In the genomic region with DNA sequence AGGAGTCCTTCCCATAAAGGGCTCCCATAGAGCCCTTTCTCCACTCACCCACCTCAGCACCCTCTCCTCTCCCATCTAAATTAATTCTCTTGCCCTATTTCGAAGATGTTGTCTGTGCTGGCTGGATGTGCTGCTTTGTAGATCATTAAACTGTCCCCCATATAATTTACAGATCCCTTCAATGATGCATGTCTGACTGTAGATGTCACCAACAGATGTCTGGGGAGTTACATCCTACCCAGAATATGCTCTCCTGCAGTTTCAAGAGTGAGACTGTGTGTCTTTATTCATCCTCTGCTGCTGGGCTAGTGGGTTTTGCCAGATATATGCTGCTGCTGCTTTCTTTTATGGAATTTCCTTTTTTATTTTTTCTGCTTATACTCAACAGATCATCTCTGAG, we compare ENCODE assay signal across 19 cellular contexts.
A peak's percentile ranks its signal among the peaks of the same experiment; 100 is the strongest.
DNase-seq lines count a peak whose midpoint lies in the region; ATAC-seq and TF ChIP-seq lines count a peak whose summit lies in the region.
"Had no signal": no experiment of that assay in that cellular context is flagged by ENCODE, and none has a peak within 500 bp of the region (broad histone marks: within the 10 kb centered on the region; RNA-seq: fewer than 3 reads in every experiment).

No MANE protein-coding gene starts in this region.

- H3K9me3 Mint-ChIP-seq in GM23338 (peaks cover 34% of the 10 kb centered on the region), T-cell (peaks cover 2 to 8% (median 7%) of the 10 kb centered on the region in 3 donors)
- peaks cover 0 to 24% (median 6%) of the 10 kb centered on the region in 11 donors for H3K9me3 Mint-ChIP-seq in naive thymus-derived CD4-positive, alpha-beta T cell
- H3K9me3 Mint-ChIP-seq: central memory CD8-positive, alpha-beta T cell had no signal

- intact Hi-C loops in naive thymus-derived CD4-positive, alpha-beta T cell (cut with micrococcal nuclease), result loop anchor here in 1 of 2 donors (1.0 to 10.0 kb wide), 7 partner anchors 51 to 670 kb away; partner anchors contain the start of gene MLLT3

- H2AFZ ChIP-seq in GM23338, result 0 out of 2 replicates have a peak overlapping the region, but pooled peaks have one; percentile 44
- H2AFZ ChIP-seq: PC-9 had no signal

- H3K36me3 ChIP-seq in GM23338 (ENCODE audit: insufficient read depth), result peaks cover 3% of the 10 kb centered on the region
- no peaks in the 10 kb centered on the region for H3K36me3 ChIP-seq in naive thymus-derived CD4-positive, alpha-beta T cell (ENCODE audit: control insufficient read depth in 2 of 3, insufficient read depth in 3 of 3, low read length in 3 of 3)

- no peaks in the 10 kb centered on the region for H3K27me3 ChIP-seq in GM23338 (ENCODE audit: insufficient read depth)
- H3K27me3 ChIP-seq in naive thymus-derived CD4-positive, alpha-beta T cell (ENCODE audit: control insufficient read depth in 2 of 2, insufficient read depth in 2 of 2, low read length in 2 of 2), result no peaks in the 10 kb centered on the region

- H3K9me3 ChIP-seq in naive thymus-derived CD4-positive, alpha-beta T cell (ENCODE audit: control insufficient read depth in 2 of 3, low read length in 3 of 3), result no peaks in the 10 kb centered on the region

- POLR2A ChIA-PET in T-cell (lab: Charles Lee), result no interaction called here
- POLR2A ChIA-PET in naive thymus-derived CD4-positive, alpha-beta T cell (lab: Charles Lee), result no interaction called here

- H3K79me2 ChIP-seq in GM23338 (replicated peaks; ENCODE audit: insufficient read depth), result no peaks in the 10 kb centered on the region

- no peaks in the 10 kb centered on the region for H3K4me1 ChIP-seq in GM23338 (ENCODE audit: insufficient read depth)
- H3K4me1 ChIP-seq in naive thymus-derived CD4-positive, alpha-beta T cell (ENCODE audit: control insufficient read depth in 2 of 2, insufficient read depth in 2 of 2, low read length in 2 of 2), result no peaks in the 10 kb centered on the region

- H3K4me3 Mint-ChIP-seq in GM23338 (no peak overlapping the region), T-cell (no peak overlapping the region)
- no peak overlapping the region for H3K4me3 Mint-ChIP-seq in naive thymus-derived CD4-positive, alpha-beta T cell
- H3K4me3 Mint-ChIP-seq: CD14-positive monocyte; central memory CD8-positive, alpha-beta T cell; nephron had no signal

- H3K4me3 ChIP-seq in GM23338 (no peak overlapping the region), coronary artery (no peak overlapping the region)
- H3K4me3 ChIP-seq in naive thymus-derived CD4-positive, alpha-beta T cell (ENCODE audit: low read length), result no peak overlapping the region
- H3K4me3 ChIP-seq: lung, PC-9 had no signal

- H3K27ac Mint-ChIP-seq in GM23338 (no peak overlapping the region), T-cell (no peak overlapping the region)
- peak overlapping the region in 5 of 9 donors; percentile 0 to 42 (median 12) for H3K27ac Mint-ChIP-seq in naive thymus-derived CD4-positive, alpha-beta T cell
- H3K27ac Mint-ChIP-seq: CD14-positive monocyte, nephron had no signal

- H3K27me3 Mint-ChIP-seq in GM23338 (ENCODE audit: insufficient read depth, low read depth, poor library complexity), result no peaks in the 10 kb centered on the region
- no peaks in the 10 kb centered on the region for H3K27me3 Mint-ChIP-seq in T-cell
- H3K27me3 Mint-ChIP-seq in naive thymus-derived CD4-positive, alpha-beta T cell, result no peaks in the 10 kb centered on the region
- H3K27me3 Mint-ChIP-seq: central memory CD8-positive, alpha-beta T cell had no signal

- H3K4me1 Mint-ChIP-seq in GM23338 (peaks cover 11% of the 10 kb centered on the region), T-cell (peaks cover 7 to 29% (median 11%) of the 10 kb centered on the region in 3 donors)
- peaks cover 7 to 35% (median 12%) of the 10 kb centered on the region in 7 donors for H3K4me1 Mint-ChIP-seq in naive thymus-derived CD4-positive, alpha-beta T cell
- H3K4me1 Mint-ChIP-seq: CD14-positive monocyte; central memory CD8-positive, alpha-beta T cell had no signal

- TF ChIP-seq CTCF in GM23338 (conservative IDR thresholded peaks at IDR 0.05; ENCODE audit: low read depth in 2 of 2) (no peak), coronary artery (IDR thresholded peaks at IDR 0.05) (no peak)

- H3K27ac ChIP-seq in GM23338 (ENCODE audit: low read depth) (no peak overlapping the region), coronary artery (no peak overlapping the region)
- H3K27ac ChIP-seq in naive thymus-derived CD4-positive, alpha-beta T cell (ENCODE audit: low read depth, low read length), result no peak overlapping the region
- H3K27ac ChIP-seq: PC-9 had no signal

- peaks cover 11% of the 10 kb centered on the region; the same call in 1 of the 2 replicates for H3K9me2 ChIP-seq in GM23338 (ENCODE audit: insufficient read depth)

- H3K36me3 Mint-ChIP-seq in GM23338 (ENCODE audit: low read depth), result peaks cover 26% of the 10 kb centered on the region
- H3K36me3 Mint-ChIP-seq in T-cell, result peaks cover 6% of the 10 kb centered on the region
- peaks cover 0 to 38% (median 7%) of the 10 kb centered on the region in 5 donors for H3K36me3 Mint-ChIP-seq in naive thymus-derived CD4-positive, alpha-beta T cell
- H3K36me3 Mint-ChIP-seq: CD14-positive monocyte had no signal

- H4K20me1 ChIP-seq in GM23338 (replicated peaks; ENCODE audit: insufficient read depth), result no peaks in the 10 kb centered on the region

- DNase-seq in NCI-H748 (lab: John Stamatoyannopoulos, UW; ENCODE audit: unreplicated experiment) (peak; percentile 8), NCI-H748 treated with DMSO at 0.1 percent for 48 hours (lab: John Stamatoyannopoulos, UW) (no peak), GM23338 (ENCODE audit: low spot score) (no peak), T-cell (no peak), coronary artery (ENCODE audit: low spot score) (no peak)
- peak in 5 of 9 donors; percentile 9 to 34 (median 25) for DNase-seq in naive thymus-derived CD4-positive, alpha-beta T cell
- DNase-seq: activated CD4-positive, alpha-beta T cell treated with anti-CD3 and anti-CD28 coated beads, Interleukin-2, amount 50 U/mL, for 48 hours; amniotic stem cell; foreskin melanocyte; H7; NCI-H146; NCI-H510A; PC-9 had no signal

- H3F3A ChIP-seq in GM23338 (replicated peaks; ENCODE audit: low read depth), result no peaks in the 10 kb centered on the region

- ATAC-seq in GM23338 (no peak; the same call in 2 of the 3 replicates), T-cell (replicated peaks in 1 of 4) (peak in 3 of 4 experiments; percentile 56 to 72 (median 69)), HG03439 (IDR thresholded peaks at IDR 0.05; ENCODE audit: unreplicated experiment) (no peak), GM21423 (IDR thresholded peaks at IDR 0.05; ENCODE audit: unreplicated experiment) (no peak)
- ATAC-seq in naive thymus-derived CD4-positive, alpha-beta T cell, result no peak

- no peak overlapping the region for H3K4me2 ChIP-seq in GM23338
- H3K4me2 ChIP-seq: PC-9 had no signal

- CTCF ChIA-PET in T-cell (lab: Charles Lee), result no interaction called here
- CTCF ChIA-PET in naive thymus-derived CD4-positive, alpha-beta T cell (lab: Charles Lee), result interaction anchor here (1.0 to 2.4 kb wide), 3 partner anchors 19 to 671 kb away, joined by 4 to 8 read pairs (median 7); no protein-coding TSS in a partner anchor

TF ChIP-seq in GM23338, 12 proteins besides CTCF, POLR2A, EP300 and RAD21 (continues in another document):
- no peak for TF ChIP-seq POLR2AphosphoS5 (IDR thresholded peaks at IDR 0.05; ENCODE audit: low read depth)

Comparison
In these comparisons a context has a peak if more than half of its experiments do, and no peak if none do; other contexts are left out.
1. DNase-seq: peak in NCI-H748 (single experiment) and naive thymus-derived CD4-positive, alpha-beta T cell (5 of 9); none in NCI-H748 treated with DMSO at 0.1 percent for 48 hours (single experiment), GM23338 (single experiment), T-cell (0 of 34) and coronary artery (single experiment).
2. ATAC-seq: peak in T-cell (3 of 4); none in GM23338 (single experiment), naive thymus-derived CD4-positive, alpha-beta T cell (single experiment), HG03439 (single experiment) and GM21423 (single experiment).
3. H3K27ac Mint-ChIP-seq: peak in naive thymus-derived CD4-positive, alpha-beta T cell (5 of 9); none in GM23338 (single experiment) and T-cell (0 of 2).